In genomic region chr2:84940088-84940470, GRCh38 we compare ENCODE assay signal across 11 cellular contexts. TPM values are rescaled to one million over a fixed set of nuclear protein-coding genes. Genes with fewer than 3 reads are reported as not detected.
DNase-seq lines count a peak whose midpoint lies in the region; ATAC-seq, FAIRE-seq and TF ChIP-seq lines count a peak whose summit lies in the region.
"Had no signal": no experiment of that assay in that cellular context is flagged by ENCODE, and none has a peak within 500 bp of the region (broad histone marks: within the 10 kb centered on the region; RNA-seq: fewer than 3 reads in every experiment).

No MANE protein-coding gene starts in this region.

- TF ChIP-seq RAD21 in HepG2 (CRISPR knock-in tag; IDR thresholded peaks at IDR 0.05): no peak

- TF ChIP-seq EP300 in HepG2 (IDR thresholded peaks at IDR 0.05; ENCODE audit: low read depth in 2 of 2, low read length in 2 of 2): no peak
- TF ChIP-seq EP300 in HepG2 (CRISPR knock-in tag; IDR thresholded peaks at IDR 0.05; ENCODE audit: borderline replicate concordance): no peak

- CTCF ChIA-PET in HepG2 (lab: Yijun Ruan, JAX; ENCODE audit: low intra/inter-chr PET ratio, low total read pairs): no interaction called here

- intact Hi-C loops in HepG2 (cut with micrococcal nuclease; ENCODE audit: unreplicated experiment) (no loop called here), right lobe of liver (cut with DNase I) (no loop called here), body of pancreas (cut with DNase I) (no loop called here)

- TF ChIP-seq CTCF in HepG2 (CRISPR knock-in tag; IDR thresholded peaks at IDR 0.05) (no peak), right lobe of liver (IDR thresholded peaks at IDR 0.05) (no peak), body of pancreas (IDR thresholded peaks at IDR 0.05) (no peak)

- no peak overlapping the region for H3K9ac ChIP-seq in HepG2 (ENCODE audit: insufficient read depth, low read depth, low read length)

- ATAC-seq in HepG2 (no peak), right lobe of liver (no peak), HG03196 (IDR thresholded peaks at IDR 0.05; ENCODE audit: unreplicated experiment) (peak; percentile 2), body of pancreas (no peak)

- DNase-seq in HepG2 (ENCODE audit: low spot score) (no peak), right lobe of liver (no peak), body of pancreas (no peak), NCI-H2171 (lab: John Stamatoyannopoulos, UW) (no peak), dermis blood vessel endothelial cell (no peak), A172 (ENCODE audit: low spot score) (no peak), NCI-H2081 treated with DMSO at 0.1 percent for 48 hours (lab: John Stamatoyannopoulos, UW) (no peak)
- DNase-seq: NCI-H1417, retina had no signal

- H3K4me1 ChIP-seq in HepG2 (ENCODE audit: insufficient read depth, low read length) (peaks cover 32% of the 10 kb centered on the region), right lobe of liver (no peaks in the 10 kb centered on the region), body of pancreas (peaks cover 16% of the 10 kb centered on the region)

- in situ Hi-C loops in HepG2 (cut with HindIII; ENCODE audit: extremely low pct_ligation_motif_present, low pct_unique_long_range_greater_than_20kb): no loop called here

- H2AFZ ChIP-seq in HepG2 (ENCODE audit: low read length): no peak overlapping the region

- H3K36me3 ChIP-seq in HepG2 (replicated peaks in 1 of 2; ENCODE audit: control insufficient read depth in 1 of 2, insufficient read depth in 2 of 2, low read length in 2 of 2) (no peaks in the 10 kb centered on the region), right lobe of liver (no peaks in the 10 kb centered on the region), body of pancreas (replicated peaks in 1 of 2; ENCODE audit: insufficient read depth in 1 of 2, low read depth in 2 of 2) (no peaks in the 10 kb centered on the region)

- no peak overlapping the region for H3K27ac ChIP-seq in HepG2 (ENCODE audit: extremely low read length, insufficient read depth, low read length)
- H3K27ac ChIP-seq in right lobe of liver: no peak overlapping the region
- H3K27ac ChIP-seq in body of pancreas: peak overlapping the region; percentile 52 to 83 (median 62)
- H3K27ac ChIP-seq: C4-2B had no signal

- no TSS peak for BruUV-seq in HepG2 (replicated peaks; lab: Mats Ljungman, UMichigan)

- no peaks in the 10 kb centered on the region for H4K20me1 ChIP-seq in HepG2 (ENCODE audit: insufficient read depth, low read length)

- no peaks in the 10 kb centered on the region for H3K79me2 ChIP-seq in HepG2 (ENCODE audit: insufficient read depth, low read length)

- H3K4me2 ChIP-seq in HepG2 (ENCODE audit: low read depth, low read length): 0 out of 2 replicates have a peak overlapping the region, but pooled peaks have one; percentile 3

- TF ChIP-seq POLR2A in HepG2 (IDR thresholded peaks at IDR 0.05; ENCODE audit: insufficient read depth in 1 of 2, low read depth in 2 of 2, low read length in 2 of 2) (no peak), right lobe of liver (IDR thresholded peaks at IDR 0.05) (no peak), body of pancreas (IDR thresholded peaks at IDR 0.05) (no peak)

- H3K9me3 ChIP-seq in HepG2 (ENCODE audit: low read length) (no peaks in the 10 kb centered on the region), right lobe of liver (no peaks in the 10 kb centered on the region), body of pancreas (no peaks in the 10 kb centered on the region)

- WGBS in HepG2 (ENCODE audit: low lambda C conversion rate): 80% methylated on average over 3 of the region's 3 CpGs
- 65% methylated on average over 3 of the region's 3 CpGs for WGBS in right lobe of liver (ENCODE audit: insufficient coverage, low coverage, low lambda C conversion rate, missing lambda C conversion rate)
- WGBS in body of pancreas, 2 donors: 62 to 73% methylated on average over 3 of the region's 3 CpGs

- FAIRE-seq in HepG2 (lab: Jason Lieb, UNC): no peak

- H3K4me3 ChIP-seq in HepG2 (replicated peaks in 1 of 3; ENCODE audit: insufficient read depth in 1 of 3, low read depth in 2 of 3, low read length in 3 of 3): no peak overlapping the region
- H3K4me3 ChIP-seq in right lobe of liver: no peak overlapping the region
- H3K4me3 ChIP-seq in body of pancreas: no peak overlapping the region

- H3K27me3 ChIP-seq in HepG2 (ENCODE audit: control insufficient read depth in 1 of 2, insufficient read depth in 2 of 2, low read length in 2 of 2) (no peaks in the 10 kb centered on the region), right lobe of liver (no peaks in the 10 kb centered on the region), body of pancreas (no peaks in the 10 kb centered on the region)

- POLR2A ChIA-PET in HepG2 (lab: Yijun Ruan, JAX): interaction anchor here (1.0 to 1.5 kb wide), 2 partner anchors 13 to 14 kb away, joined by 3 to 6 read pairs; no protein-coding TSS in a partner anchor

RNA-seq across cellular contexts. Expression of gene KCMF1, which starts 30.9 kb away (rescaled TPM):
- 62.1 and 64.6 TPM in 2 replicates for total RNA-seq in HepG2 (2016; rRNA removed; fragmentation: Illumina TruSeq; extraction: Trizol)
- 70.3 and 83.0 TPM in 2 replicates for total RNA-seq in HepG2 (2016; cell fraction: cytosol; rRNA removed; fragmentation: Illumina TruSeq; extraction: Trizol; ENCODE audit: low read depth)
- 58.7 and 60.0 TPM in 2 replicates for total RNA-seq in HepG2 (2016; cell fraction: insoluble cytoplasmic fraction; rRNA removed; fragmentation: Illumina TruSeq; extraction: Trizol)
- total RNA-seq in HepG2 (2016; cell fraction: membrane; rRNA removed; fragmentation: Illumina TruSeq; extraction: Trizol): 130 and 138 TPM in 2 replicates
- total RNA-seq in HepG2 (2016; cell fraction: nucleus; rRNA removed; fragmentation: Illumina TruSeq; extraction: Trizol): 26.8 and 30.5 TPM in 2 replicates
- polyA plus RNA-seq in HepG2 (2011; rRNA removed): 84.0 and 116 TPM in 2 replicates
- polyA plus RNA-seq in HepG2 (2011; cell fraction: cytosol; rRNA removed): 56.6 and 82.6 TPM in 2 replicates
- polyA plus RNA-seq in HepG2 (2011; cell fraction: nucleus; rRNA removed): 32.2 and 32.7 TPM in 2 replicates
- polyA plus RNA-seq in HepG2 (2012): 88.5 and 102 TPM in 2 replicates
- 102 and 116 TPM in 2 replicates for polyA plus RNA-seq in HepG2 (2016; cell fraction: cytosol; fragmentation: Illumina TruSeq; extraction: Trizol; ENCODE audit: low read depth)
- polyA plus RNA-seq in HepG2 (2016; cell fraction: insoluble cytoplasmic fraction; fragmentation: Illumina TruSeq; extraction: Trizol; ENCODE audit: low read depth): 68.3 and 73.2 TPM in 2 replicates
- polyA plus RNA-seq in HepG2 (2016; cell fraction: membrane; fragmentation: Illumina TruSeq; extraction: Trizol; ENCODE audit: low read depth): 124 and 125 TPM in 2 replicates
- 42.2 and 45.3 TPM in 2 replicates for polyA plus RNA-seq in HepG2 (2016; cell fraction: nucleus; fragmentation: Illumina TruSeq; extraction: Trizol; ENCODE audit: insufficient read depth, low read depth)
- polyA minus RNA-seq in HepG2 (2011; rRNA and poly(A)+ RNA removed; ENCODE audit: low replicate concordance): 60.2 and 78.6 TPM in 2 replicates
- polyA minus RNA-seq in HepG2 (2011; cell fraction: cytosol; rRNA and poly(A)+ RNA removed): 66.3 and 77.2 TPM in 2 replicates
- 32.3 and 45.8 TPM in 2 replicates for polyA minus RNA-seq in HepG2 (2011; cell fraction: nucleus; rRNA and poly(A)+ RNA removed)
- total RNA-seq in right lobe of liver: 10 to 100 TPM; 28.6 to 45.3 (median 35.4) TPM
- total RNA-seq in body of pancreas: 10 to 100 TPM in 1 of 2 donors, 1 to 10 TPM in 1; 7.9 to 30.4 TPM
- 65.9 and 97.5 TPM in 2 replicates for total RNA-seq in dermis blood vessel endothelial cell
- total RNA-seq in A172 (2014; rRNA removed; shearing (Covaris generic)): 106 and 118 TPM in 2 replicates

RNA-seq across cellular contexts. Expression of gene TMSB10, which starts 34.6 kb away (rescaled TPM):
- total RNA-seq in HepG2 (2016; rRNA removed; fragmentation: Illumina TruSeq; extraction: Trizol) (708 and 754 TPM in 2 replicates), right lobe of liver (100 to 1,000 TPM in 5 of 6 experiments, 10 to 100 TPM in 1; 77.3 to 814 (median 270) TPM), body of pancreas (100 to 1,000 TPM; 672 to 866 TPM), dermis blood vessel endothelial cell (6,829 and 7,745 TPM in 2 replicates)
- 577 and 682 TPM in 2 replicates for total RNA-seq in HepG2 (2016; cell fraction: cytosol; rRNA removed; fragmentation: Illumina TruSeq; extraction: Trizol; ENCODE audit: low read depth)
- 702 and 711 TPM in 2 replicates for total RNA-seq in HepG2 (2016; cell fraction: insoluble cytoplasmic fraction; rRNA removed; fragmentation: Illumina TruSeq; extraction: Trizol)
- total RNA-seq in HepG2 (2016; cell fraction: membrane; rRNA removed; fragmentation: Illumina TruSeq; extraction: Trizol): 753 and 798 TPM in 2 replicates
- 206 and 246 TPM in 2 replicates for total RNA-seq in HepG2 (2016; cell fraction: nucleus; rRNA removed; fragmentation: Illumina TruSeq; extraction: Trizol)
- 528 and 665 TPM in 2 replicates for polyA plus RNA-seq in HepG2 (2011; rRNA removed)
- polyA plus RNA-seq in HepG2 (2011; cell fraction: cytosol; rRNA removed): 1,060 and 1,065 TPM in 2 replicates
- polyA plus RNA-seq in HepG2 (2011; cell fraction: nucleus; rRNA removed): 311 and 445 TPM in 2 replicates
- 917 and 1,099 TPM in 2 replicates for polyA plus RNA-seq in HepG2 (2012)
- polyA plus RNA-seq in HepG2 (2016; cell fraction: cytosol; fragmentation: Illumina TruSeq; extraction: Trizol; ENCODE audit: low read depth): 700 and 865 TPM in 2 replicates
- polyA plus RNA-seq in HepG2 (2016; cell fraction: insoluble cytoplasmic fraction; fragmentation: Illumina TruSeq; extraction: Trizol; ENCODE audit: low read depth): 669 and 773 TPM in 2 replicates
- 819 and 872 TPM in 2 replicates for polyA plus RNA-seq in HepG2 (2016; cell fraction: membrane; fragmentation: Illumina TruSeq; extraction: Trizol; ENCODE audit: low read depth)
- 429 and 431 TPM in 2 replicates for polyA plus RNA-seq in HepG2 (2016; cell fraction: nucleus; fragmentation: Illumina TruSeq; extraction: Trizol; ENCODE audit: insufficient read depth, low read depth)
- polyA minus RNA-seq in HepG2 (2011; rRNA and poly(A)+ RNA removed; ENCODE audit: low replicate concordance): 67.4 and 236 TPM in 2 replicates
- 123 and 157 TPM in 2 replicates for polyA minus RNA-seq in HepG2 (2011; cell fraction: cytosol; rRNA and poly(A)+ RNA removed)
- 35.6 and 38.8 TPM in 2 replicates for polyA minus RNA-seq in HepG2 (2011; cell fraction: nucleus; rRNA and poly(A)+ RNA removed)
- total RNA-seq in A172 (2014; rRNA removed; shearing (Covaris generic)): 8,628 and 10,596 TPM in 2 replicates

RNA-seq across cellular contexts. Expression of gene TRABD2A, which starts 59.2 kb away (rescaled TPM):
- total RNA-seq in HepG2 (2016; rRNA removed; fragmentation: Illumina TruSeq; extraction: Trizol) (0.36 TPM in 1 of 2 replicates, not detected in the other), right lobe of liver (1 to 10 TPM in 1 of 6 experiments, under 1 TPM in 4, not detected in 1; 0.20 to 2.4 (median 0.43) TPM), body of pancreas (1 to 10 TPM in 1 of 2 donors, under 1 TPM in 1; 0.52 to 5.3 TPM), dermis blood vessel endothelial cell (0.23 and 1.4 TPM in 2 replicates)
- not detected in 2 replicates for total RNA-seq in HepG2 (2016; cell fraction: cytosol; rRNA removed; fragmentation: Illumina TruSeq; extraction: Trizol; ENCODE audit: low read depth)
- total RNA-seq in HepG2 (2016; cell fraction: insoluble cytoplasmic fraction; rRNA removed; fragmentation: Illumina TruSeq; extraction: Trizol): 0.09 TPM in 1 of 2 replicates, not detected in the other
- 0.38 TPM in 1 of 2 replicates, not detected in the other for total RNA-seq in HepG2 (2016; cell fraction: membrane; rRNA removed; fragmentation: Illumina TruSeq; extraction: Trizol)
- total RNA-seq in HepG2 (2016; cell fraction: nucleus; rRNA removed; fragmentation: Illumina TruSeq; extraction: Trizol): 0.34 TPM in 1 of 2 replicates, not detected in the other
- polyA plus RNA-seq in HepG2 (2011; rRNA removed): 0.15 and 0.21 TPM in 2 replicates
- polyA plus RNA-seq in HepG2 (2011; cell fraction: cytosol; rRNA removed): 0.21 TPM in 1 of 2 replicates, not detected in the other
- polyA plus RNA-seq in HepG2 (2011; cell fraction: nucleus; rRNA removed): 0.12 TPM in 1 of 2 replicates, not detected in the other
- 0.13 and 0.25 TPM in 2 replicates for polyA plus RNA-seq in HepG2 (2012)
- 0.28 TPM in 1 of 2 replicates, not detected in the other for polyA plus RNA-seq in HepG2 (2016; cell fraction: cytosol; fragmentation: Illumina TruSeq; extraction: Trizol; ENCODE audit: low read depth)
- not detected in 2 replicates for polyA plus RNA-seq in HepG2 (2016; cell fraction: insoluble cytoplasmic fraction; fragmentation: Illumina TruSeq; extraction: Trizol; ENCODE audit: low read depth)
- polyA plus RNA-seq in HepG2 (2016; cell fraction: membrane; fragmentation: Illumina TruSeq; extraction: Trizol; ENCODE audit: low read depth): 0.06 TPM in 1 of 2 replicates, not detected in the other
- not detected in 2 replicates for polyA plus RNA-seq in HepG2 (2016; cell fraction: nucleus; fragmentation: Illumina TruSeq; extraction: Trizol; ENCODE audit: insufficient read depth, low read depth)
- polyA minus RNA-seq in HepG2 (2011; rRNA and poly(A)+ RNA removed; ENCODE audit: low replicate concordance): 0.16 and 246 TPM in 2 replicates
- not detected in 2 replicates for polyA minus RNA-seq in HepG2 (2011; cell fraction: cytosol; rRNA and poly(A)+ RNA removed)
- polyA minus RNA-seq in HepG2 (2011; cell fraction: nucleus; rRNA and poly(A)+ RNA removed): 0.50 TPM in 1 of 2 replicates, not detected in the other
- 10.6 and 12.6 TPM in 2 replicates for total RNA-seq in A172 (2014; rRNA removed; shearing (Covaris generic))

Comparison
In these comparisons a context has a peak if more than half of its experiments do, and no peak if none do; other contexts are left out.
1. H3K27ac ChIP-seq: peak in body of pancreas (4 of 4); none in HepG2 (single experiment) and right lobe of liver (0 of 3).